In genomic region chr13:48637601-48638000, GRCh38 we compare ENCODE assay signal across 31 cellular contexts. TPM values are rescaled to one million over a fixed set of nuclear protein-coding genes. Genes with fewer than 3 reads are reported as not detected.
"Had no signal": no experiment of that assay in that cellular context is flagged by ENCODE, and none has a peak within 500 bp of the region (broad histone marks: within the 10 kb centered on the region; RNA-seq: fewer than 3 reads in every experiment).

No MANE protein-coding gene starts in this region.

- DNase-seq: activated CD4-positive, alpha-beta T cell treated with anti-CD3 and anti-CD28 coated beads for 1 hour; activated CD4-positive, alpha-beta T cell treated with anti-CD3 and anti-CD28 coated beads for 48 hours; activated CD4-positive, CD25-positive, alpha-beta regulatory T cell; activated CD8-positive, alpha-beta T cell treated with anti-CD3 and anti-CD28 coated beads for 36 hours; activated effector memory CD4-positive, alpha-beta T cell treated with anti-CD3 and anti-CD28 coated beads, Interleukin-2, amount 50 U/mL, for 16 hours; activated naive CD4-positive, alpha-beta T cell; activated naive CD8-positive, alpha-beta T cell treated with anti-CD3 and anti-CD28 coated beads, Interleukin-2, amount 10 ng/mL, durations not matched to agents 7 days and 5 days; activated T-cell treated with anti-CD3 and anti-CD28 coated beads, Interleukin-2, amount 50 U/mL, for 1 hour; activated T-cell treated with anti-CD3 and anti-CD28 coated beads, Interleukin-2, amount 50 U/mL, for 72 hours; Kasumi-1; KBM-7; MG63; NCI-H1048; NCI-H1105 treated with DMSO at 0.1 percent for 48 hours; NCI-H1436; NCI-H1694 treated with DMSO at 0.1 percent for 48 hours; NCI-H2029; NCI-H345; NCI-H524 treated with DMSO at 0.1 percent for 48 hours; NK-92 treated with Interleukin-12 subunit alpha and Interleukin-12 subunit beta, amount 100 ng/mL, for 24 hours; OCI-M1; Right ventricle myocardium superior; T1000; WERI-Rb-1 had no signal

- H3K36me3 ChIP-seq: cardiac muscle cell, MG63, WERI-Rb-1 had no signal

- H3K27ac Mint-ChIP-seq: activated CD8-positive, alpha-beta T cell treated with anti-CD3 and anti-CD28 coated beads for 36 hours; activated naive CD4-positive, alpha-beta T cell treated with anti-CD3 and anti-CD28 coated beads, Interleukin-2, amount 50 U/mL, for 24 hours; activated naive CD8-positive, alpha-beta T cell treated with anti-CD3 and anti-CD28 coated beads, Interleukin-2, amount 10 ng/mL, durations not matched to agents 7 days and 5 days; activated T-cell treated with anti-CD3 and anti-CD28 coated beads, Interleukin-2, amount 50 U/mL, for 72 hours; activated T-helper 17 cell treated with anti-CD3 and anti-CD28 coated beads, Interleukin-2, amount 50 U/mL, for 72 hours; IgD-negative memory B cell had no signal

- H3K9me3 ChIP-seq: MG63 had no signal

- H3K4me1 Mint-ChIP-seq: activated T-helper 17 cell treated with anti-CD3 and anti-CD28 coated beads, Interleukin-2, amount 50 U/mL, for 72 hours; central memory CD8-positive, alpha-beta T cell; IgD-negative memory B cell had no signal

- ATAC-seq: activated CD8-positive, alpha-beta T cell treated with anti-CD3 and anti-CD28 coated beads for 36 hours; activated T-cell treated with anti-CD3 and anti-CD28 coated beads, Interleukin-2, amount 50 U/mL, for 72 hours; activated T-helper 17 cell treated with anti-CD3 and anti-CD28 coated beads, Interleukin-2, amount 50 U/mL, for 72 hours had no signal

- H3K27me3 ChIP-seq: cardiac muscle cell, MG63 had no signal

- H3K27ac ChIP-seq: cardiac muscle cell, SK-N-MC, WERI-Rb-1 had no signal

- H3K36me3 Mint-ChIP-seq: activated naive CD8-positive, alpha-beta T cell treated with anti-CD3 and anti-CD28 coated beads, Interleukin-2, amount 10 ng/mL, durations not matched to agents 7 days and 5 days had no signal

- H3K27me3 Mint-ChIP-seq: activated CD8-positive, alpha-beta T cell treated with anti-CD3 and anti-CD28 coated beads for 36 hours; activated naive CD4-positive, alpha-beta T cell treated with anti-CD3 and anti-CD28 coated beads, Interleukin-2, amount 50 U/mL, for 24 hours; central memory CD8-positive, alpha-beta T cell had no signal

- H3K4me3 ChIP-seq: cardiac muscle cell, MG63, SK-N-MC had no signal

- H3K4me3 Mint-ChIP-seq: activated CD8-positive, alpha-beta T cell treated with anti-CD3 and anti-CD28 coated beads for 36 hours; activated naive CD4-positive, alpha-beta T cell treated with anti-CD3 and anti-CD28 coated beads, Interleukin-2, amount 50 U/mL, for 24 hours; activated naive CD8-positive, alpha-beta T cell treated with anti-CD3 and anti-CD28 coated beads, Interleukin-2, amount 10 ng/mL, durations not matched to agents 7 days and 5 days; activated T-cell treated with anti-CD3 and anti-CD28 coated beads, Interleukin-2, amount 50 U/mL, for 72 hours; activated T-helper 17 cell treated with anti-CD3 and anti-CD28 coated beads, Interleukin-2, amount 50 U/mL, for 72 hours; central memory CD8-positive, alpha-beta T cell had no signal

RNA-seq across cellular contexts. Expression of gene CYSLTR2, which starts 16.1 kb away (rescaled TPM):
- total RNA-seq: NCI-H460 had no signal
